ENCODE assay signal across 1 cellular context in genomic region chr18:3448845-3449701, GRCh38.
A peak's percentile ranks its signal among the peaks of the same experiment; 100 is the strongest.
TF ChIP-seq lines count a peak whose summit lies in the region.

No MANE protein-coding gene starts in this region.

TF ChIP-seq in K562, 482 proteins besides CTCF, POLR2A, EP300 and RAD21 (continued from another document and continues in another):
- TF ChIP-seq, protein P1, sequence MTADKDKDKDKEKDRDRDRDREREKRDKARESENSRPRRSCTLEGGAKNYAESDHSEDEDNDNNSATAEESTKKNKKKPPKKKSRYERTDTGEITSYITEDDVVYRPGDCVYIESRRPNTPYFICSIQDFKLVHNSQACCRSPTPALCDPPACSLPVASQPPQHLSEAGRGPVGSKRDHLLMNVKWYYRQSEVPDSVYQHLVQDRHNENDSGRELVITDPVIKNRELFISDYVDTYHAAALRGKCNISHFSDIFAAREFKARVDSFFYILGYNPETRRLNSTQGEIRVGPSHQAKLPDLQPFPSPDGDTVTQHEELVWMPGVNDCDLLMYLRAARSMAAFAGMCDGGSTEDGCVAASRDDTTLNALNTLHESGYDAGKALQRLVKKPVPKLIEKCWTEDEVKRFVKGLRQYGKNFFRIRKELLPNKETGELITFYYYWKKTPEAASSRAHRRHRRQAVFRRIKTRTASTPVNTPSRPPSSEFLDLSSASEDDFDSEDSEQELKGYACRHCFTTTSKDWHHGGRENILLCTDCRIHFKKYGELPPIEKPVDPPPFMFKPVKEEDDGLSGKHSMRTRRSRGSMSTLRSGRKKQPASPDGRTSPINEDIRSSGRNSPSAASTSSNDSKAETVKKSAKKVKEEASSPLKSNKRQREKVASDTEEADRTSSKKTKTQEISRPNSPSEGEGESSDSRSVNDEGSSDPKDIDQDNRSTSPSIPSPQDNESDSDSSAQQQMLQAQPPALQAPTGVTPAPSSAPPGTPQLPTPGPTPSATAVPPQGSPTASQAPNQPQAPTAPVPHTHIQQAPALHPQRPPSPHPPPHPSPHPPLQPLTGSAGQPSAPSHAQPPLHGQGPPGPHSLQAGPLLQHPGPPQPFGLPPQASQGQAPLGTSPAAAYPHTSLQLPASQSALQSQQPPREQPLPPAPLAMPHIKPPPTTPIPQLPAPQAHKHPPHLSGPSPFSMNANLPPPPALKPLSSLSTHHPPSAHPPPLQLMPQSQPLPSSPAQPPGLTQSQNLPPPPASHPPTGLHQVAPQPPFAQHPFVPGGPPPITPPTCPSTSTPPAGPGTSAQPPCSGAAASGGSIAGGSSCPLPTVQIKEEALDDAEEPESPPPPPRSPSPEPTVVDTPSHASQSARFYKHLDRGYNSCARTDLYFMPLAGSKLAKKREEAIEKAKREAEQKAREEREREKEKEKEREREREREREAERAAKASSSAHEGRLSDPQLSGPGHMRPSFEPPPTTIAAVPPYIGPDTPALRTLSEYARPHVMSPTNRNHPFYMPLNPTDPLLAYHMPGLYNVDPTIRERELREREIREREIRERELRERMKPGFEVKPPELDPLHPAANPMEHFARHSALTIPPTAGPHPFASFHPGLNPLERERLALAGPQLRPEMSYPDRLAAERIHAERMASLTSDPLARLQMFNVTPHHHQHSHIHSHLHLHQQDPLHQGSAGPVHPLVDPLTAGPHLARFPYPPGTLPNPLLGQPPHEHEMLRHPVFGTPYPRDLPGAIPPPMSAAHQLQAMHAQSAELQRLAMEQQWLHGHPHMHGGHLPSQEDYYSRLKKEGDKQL (CRISPR knock-in tag; IDR thresholded peaks at IDR 0.05; ENCODE audit: borderline replicate concordance): 0 out of 2 replicates have a peak, but pooled peaks have one; percentile 23
- peak; percentile 61; the same call in 1 of the 2 replicates for TF ChIP-seq CXXC5 (CRISPR knock-in tag; IDR thresholded peaks at IDR 0.05)
- peak; percentile 86 for TF ChIP-seq ETV1 (tag; conservative IDR thresholded peaks at IDR 0.05; ENCODE audit: low read depth)
- peak in 1 of 2 experiments; percentile 60; a peak in 1 of 4 replicates for TF ChIP-seq RCOR1 (IDR thresholded peaks at IDR 0.05; ENCODE audit: borderline replicate concordance in 1 of 2, low read depth in 2 of 2, low read length in 2 of 2)
- TF ChIP-seq CEBPB (tag; IDR thresholded peaks at IDR 0.05): peak; percentile 79
- peak; percentile 84 for TF ChIP-seq POLR2G (IDR thresholded peaks at IDR 0.05; ENCODE audit: low read depth, low read length)
- TF ChIP-seq RBM22 (IDR thresholded peaks at IDR 0.05; ENCODE audit: low read depth, low read length, poor library complexity, severe bottlenecking): peak; percentile 82
- TF ChIP-seq RBM17 (IDR thresholded peaks at IDR 0.05; ENCODE audit: borderline replicate concordance, low read depth, low read length): no peak
- peak; percentile 78 for TF ChIP-seq CEBPG (CRISPR knock-in tag; IDR thresholded peaks at IDR 0.05)
- TF ChIP-seq CEBPG (tag; conservative IDR thresholded peaks at IDR 0.05 in 1 of 2, IDR thresholded peaks at IDR 0.05 in 1 of 2): peak in 1 of 2 experiments; percentile 78; a peak in 2 of 4 replicates
- TF ChIP-seq ZBTB9 (CRISPR knock-in tag; IDR thresholded peaks at IDR 0.05): peak; percentile 79; the same call in 1 of the 2 replicates
- no peak for TF ChIP-seq ADNP (tag; IDR thresholded peaks at IDR 0.05)
- peak; percentile 20; the same call in 1 of the 2 replicates for TF ChIP-seq TEAD4 (IDR thresholded peaks at IDR 0.05; ENCODE audit: low read length)
- TF ChIP-seq TEAD4 (CRISPR knock-in tag; IDR thresholded peaks at IDR 0.05; ENCODE audit: borderline replicate concordance): no peak
- peak; percentile 73 for TF ChIP-seq CCNT2 (IDR thresholded peaks at IDR 0.05; ENCODE audit: borderline replicate concordance, extremely low read depth, insufficient read length, low read depth, low read length)
- peak; percentile 3; the same call in 1 of the 2 replicates for TF ChIP-seq BHLHE40 (IDR thresholded peaks at IDR 0.05; ENCODE audit: low read length)
- peak; percentile 68; the same call in 1 of the 2 replicates for TF ChIP-seq HSF4 (CRISPR knock-in tag; IDR thresholded peaks at IDR 0.05; ENCODE audit: borderline replicate concordance)
- TF ChIP-seq, protein P2, sequence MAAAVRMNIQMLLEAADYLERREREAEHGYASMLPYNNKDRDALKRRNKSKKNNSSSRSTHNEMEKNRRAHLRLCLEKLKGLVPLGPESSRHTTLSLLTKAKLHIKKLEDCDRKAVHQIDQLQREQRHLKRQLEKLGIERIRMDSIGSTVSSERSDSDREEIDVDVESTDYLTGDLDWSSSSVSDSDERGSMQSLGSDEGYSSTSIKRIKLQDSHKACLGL (CRISPR knock-in tag; IDR thresholded peaks at IDR 0.05; ENCODE audit: borderline replicate concordance, poor library complexity, severe bottlenecking): peak; percentile 27
- 0 out of 2 replicates have a peak, but pooled peaks have one; percentile 23 for TF ChIP-seq MECOM (CRISPR knock-in tag; IDR thresholded peaks at IDR 0.05)
- peak; percentile 91 for TF ChIP-seq MYC (IDR thresholded peaks at IDR 0.05; ENCODE audit: low read depth, low read length)
- peak; percentile 85 for TF ChIP-seq MYC (CRISPR knock-in tag; IDR thresholded peaks at IDR 0.05; ENCODE audit: borderline replicate concordance, low read depth)
- TF ChIP-seq ZNF740 (CRISPR knock-in tag; IDR thresholded peaks at IDR 0.05): 0 out of 2 replicates have a peak, but pooled peaks have one; percentile 62
- TF ChIP-seq ZNF740 (tag; IDR thresholded peaks at IDR 0.05): no peak
- no peak; the same call in none of the 2 replicates for TF ChIP-seq ZNF511 (CRISPR knock-in tag; IDR thresholded peaks at IDR 0.05)
- no peak for TF ChIP-seq RAD51 (IDR thresholded peaks at IDR 0.05; ENCODE audit: borderline replicate concordance, low read depth)
- TF ChIP-seq HMBOX1 (IDR thresholded peaks at IDR 0.05): 0 out of 2 replicates have a peak, but pooled peaks have one; percentile 3
- 0 out of 2 replicates have a peak, but pooled peaks have one; percentile 69 for TF ChIP-seq ZNF445 (CRISPR knock-in tag; IDR thresholded peaks at IDR 0.05; ENCODE audit: low read depth)
- TF ChIP-seq SREBF1 (IDR thresholded peaks at IDR 0.05; ENCODE audit: borderline replicate concordance, low read depth, low read length): no peak
- peak in 1 of 2 experiments; percentile 39; a peak in 2 of 4 replicates for TF ChIP-seq SIN3A (IDR thresholded peaks at IDR 0.05; ENCODE audit: borderline replicate concordance in 2 of 2, control insufficient read depth in 1 of 2, low read depth in 2 of 2, low read length in 2 of 2)
- TF ChIP-seq, protein P3, sequence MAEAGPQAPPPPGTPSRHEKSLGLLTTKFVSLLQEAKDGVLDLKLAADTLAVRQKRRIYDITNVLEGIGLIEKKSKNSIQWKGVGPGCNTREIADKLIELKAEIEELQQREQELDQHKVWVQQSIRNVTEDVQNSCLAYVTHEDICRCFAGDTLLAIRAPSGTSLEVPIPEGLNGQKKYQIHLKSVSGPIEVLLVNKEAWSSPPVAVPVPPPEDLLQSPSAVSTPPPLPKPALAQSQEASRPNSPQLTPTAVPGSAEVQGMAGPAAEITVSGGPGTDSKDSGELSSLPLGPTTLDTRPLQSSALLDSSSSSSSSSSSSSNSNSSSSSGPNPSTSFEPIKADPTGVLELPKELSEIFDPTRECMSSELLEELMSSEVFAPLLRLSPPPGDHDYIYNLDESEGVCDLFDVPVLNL (CRISPR knock-in tag; IDR thresholded peaks at IDR 0.05; ENCODE audit: low read depth): no peak
- TF ChIP-seq, protein P4, sequence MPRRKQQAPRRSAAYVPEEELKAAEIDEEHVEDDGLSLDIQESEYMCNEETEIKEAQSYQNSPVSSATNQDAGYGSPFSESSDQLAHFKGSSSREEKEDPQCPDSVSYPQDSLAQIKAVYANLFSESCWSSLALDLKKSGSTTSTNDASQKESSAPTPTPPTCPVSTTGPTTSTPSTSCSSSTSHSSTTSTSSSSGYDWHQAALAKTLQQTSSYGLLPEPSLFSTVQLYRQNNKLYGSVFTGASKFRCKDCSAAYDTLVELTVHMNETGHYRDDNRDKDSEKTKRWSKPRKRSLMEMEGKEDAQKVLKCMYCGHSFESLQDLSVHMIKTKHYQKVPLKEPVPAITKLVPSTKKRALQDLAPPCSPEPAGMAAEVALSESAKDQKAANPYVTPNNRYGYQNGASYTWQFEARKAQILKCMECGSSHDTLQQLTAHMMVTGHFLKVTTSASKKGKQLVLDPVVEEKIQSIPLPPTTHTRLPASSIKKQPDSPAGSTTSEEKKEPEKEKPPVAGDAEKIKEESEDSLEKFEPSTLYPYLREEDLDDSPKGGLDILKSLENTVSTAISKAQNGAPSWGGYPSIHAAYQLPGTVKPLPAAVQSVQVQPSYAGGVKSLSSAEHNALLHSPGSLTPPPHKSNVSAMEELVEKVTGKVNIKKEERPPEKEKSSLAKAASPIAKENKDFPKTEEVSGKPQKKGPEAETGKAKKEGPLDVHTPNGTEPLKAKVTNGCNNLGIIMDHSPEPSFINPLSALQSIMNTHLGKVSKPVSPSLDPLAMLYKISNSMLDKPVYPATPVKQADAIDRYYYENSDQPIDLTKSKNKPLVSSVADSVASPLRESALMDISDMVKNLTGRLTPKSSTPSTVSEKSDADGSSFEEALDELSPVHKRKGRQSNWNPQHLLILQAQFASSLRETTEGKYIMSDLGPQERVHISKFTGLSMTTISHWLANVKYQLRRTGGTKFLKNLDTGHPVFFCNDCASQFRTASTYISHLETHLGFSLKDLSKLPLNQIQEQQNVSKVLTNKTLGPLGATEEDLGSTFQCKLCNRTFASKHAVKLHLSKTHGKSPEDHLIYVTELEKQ (CRISPR knock-in tag; IDR thresholded peaks at IDR 0.05): no peak
- no peak for TF ChIP-seq CREB1 (IDR thresholded peaks at IDR 0.05)
- peak; percentile 30; the same call in 1 of the 2 replicates for TF ChIP-seq CREB1 (CRISPR knock-in tag; IDR thresholded peaks at IDR 0.05)
- TF ChIP-seq ZBTB43 (CRISPR knock-in tag; IDR thresholded peaks at IDR 0.05): peak; percentile 71; the same call in 1 of the 2 replicates
- no peak; the same call in 1 of the 2 replicates for TF ChIP-seq HCFC1 (IDR thresholded peaks at IDR 0.05; ENCODE audit: low read depth, low read length)
- no peak for TF ChIP-seq ZNF165 (CRISPR knock-in tag; IDR thresholded peaks at IDR 0.05; ENCODE audit: borderline replicate concordance)
- no peak for TF ChIP-seq BACH1 (tag; IDR thresholded peaks at IDR 0.05)
- no peak for TF ChIP-seq MIER1 (IDR thresholded peaks at IDR 0.05; ENCODE audit: low read depth)
- peak in 1 of 3 experiments; percentile 85 for TF ChIP-seq YY1 (IDR thresholded peaks at IDR 0.05; ENCODE audit: borderline replicate concordance in 1 of 3, control insufficient read depth in 1 of 3, extremely low read depth in 1 of 3, insufficient read depth in 3 of 3, insufficient read length in 1 of 3, insufficient replicate concordance in 2 of 3, low read depth in 1 of 3, low read length in 2 of 3)
- peak; percentile 58 for TF ChIP-seq NEUROD1 (IDR thresholded peaks at IDR 0.05; ENCODE audit: borderline replicate concordance, low read depth, low read length, partially characterized antibody)
- no peak for TF ChIP-seq PHF21A (IDR thresholded peaks at IDR 0.05; ENCODE audit: borderline replicate concordance, low read depth)
- TF ChIP-seq ERF (CRISPR knock-in tag; IDR thresholded peaks at IDR 0.05): peak; percentile 76; the same call in 1 of the 2 replicates
- 0 out of 2 replicates have a peak, but pooled peaks have one; percentile 22 for TF ChIP-seq PRMT5 (CRISPR knock-in tag; IDR thresholded peaks at IDR 0.05)
- TF ChIP-seq SMARCE1 (IDR thresholded peaks at IDR 0.05): no peak
